Comparison of ENCODE assay signal across 8 cellular contexts in genomic region chr18:3151379-3152264, GRCh38.
DNase-seq lines count a peak whose midpoint lies in the region; ATAC-seq and TF ChIP-seq lines count a peak whose summit lies in the region.

No MANE protein-coding gene starts in this region.

- H3K4me3 ChIP-seq in AG04449 (ENCODE audit: low read depth, low read length) = no peak overlapping the region
- no peak overlapping the region for H3K4me3 ChIP-seq in cardiac fibroblast (replicated peaks in 1 of 2; ENCODE audit: low read depth in 2 of 2, low read length in 2 of 2)
- H3K4me3 ChIP-seq in lung = no peak overlapping the region

- WGBS in lung, 2 donors = 53 to 60% methylated on average over 18 of the region's 18 CpGs

- ATAC-seq in lung (ENCODE audit: insufficient read depth, low FRiP score) (no peak), GM19397 (IDR thresholded peaks at IDR 0.05; ENCODE audit: unreplicated experiment) (no peak), GM21390 (IDR thresholded peaks at IDR 0.05; ENCODE audit: unreplicated experiment) (no peak)

- peak overlapping the region in 1 of 2 donors; percentile 6 for H3K27ac ChIP-seq in lung (ENCODE audit: low read depth in 1 of 2, low read length in 1 of 2)

- POLR2A ChIA-PET in AG04449 (lab: Yijun Ruan, JAX) = no interaction called here

- DNase-seq in AG04449 (ENCODE audit: low read depth, low spot score) (no peak), NCI-H2171 treated with DMSO at 0.1 percent for 48 hours (lab: John Stamatoyannopoulos, UW) (peak; percentile 52), cardiac fibroblast (ENCODE audit: low read depth in 2 of 2) (peak; percentile 54 to 55), lung (ENCODE audit: low spot score) (no peak)
- no peak for DNase-seq in activated naive CD4-positive, alpha-beta T cell treated with Interleukin-2 at 50 U/mL for 16 hours

- TF ChIP-seq CTCF in AG04449 (IDR thresholded peaks at IDR 0.05; ENCODE audit: insufficient read depth, low read length, missing control alignments) (peak; percentile 52), GM12874 (IDR thresholded peaks at IDR 0.05; ENCODE audit: insufficient read depth, low read depth, low read length) (peak; percentile 64), cardiac fibroblast (IDR thresholded peaks at IDR 0.05; ENCODE audit: low read depth, low read length) (peak; percentile 74), lung (IDR thresholded peaks at IDR 0.05; ENCODE audit: control extremely low read depth, extremely low read depth) (peak; percentile 44)

- CTCF ChIA-PET in AG04449 (lab: Yijun Ruan, JAX) = interaction anchor here (0.7 to 3.0 kb wide), 48 partner anchors 8 to 385 kb away, joined by 3 to 37 read pairs (median 5); partner anchors contain the start of gene MYL12A

- H3K27me3 ChIP-seq in lung (ENCODE audit: control insufficient read depth, insufficient read depth) = no peaks in the 10 kb centered on the region

- no peaks in the 10 kb centered on the region for H3K36me3 ChIP-seq in lung (ENCODE audit: control insufficient read depth in 2 of 2, insufficient read depth in 2 of 2, low read length in 2 of 2)

- H3K9me3 ChIP-seq in lung (ENCODE audit: control insufficient read depth in 2 of 2, insufficient read depth in 1 of 2, low read length in 1 of 2) = no peaks in the 10 kb centered on the region

- peaks cover 2 to 5% of the 10 kb centered on the region in 2 donors for H3K4me1 ChIP-seq in lung (ENCODE audit: control insufficient read depth in 2 of 2, insufficient read depth in 2 of 2, low read length in 2 of 2)

Comparison
In these comparisons a context has a peak if more than half of its experiments do, and no peak if none do; other contexts are left out.
1. DNase-seq: peak in NCI-H2171 treated with DMSO at 0.1 percent for 48 hours (single experiment) and cardiac fibroblast (2 of 2); none in AG04449 (single experiment), lung (single experiment) and activated naive CD4-positive, alpha-beta T cell treated with Interleukin-2 at 50 U/mL for 16 hours (single experiment).
2. Peak in every context shown above with its lines, with median percentiles within 50 percentile points of each other: CTCF ChIP-seq.